ENCODE assay signal across 2 cellular contexts in genomic region chr10:69223028-69223342, GRCh38.
TF ChIP-seq lines count a peak whose summit lies in the region.

No MANE protein-coding gene starts in this region.

TF ChIP-seq in H1, 55 proteins besides CTCF, POLR2A, EP300 and RAD21:
- no peak for TF ChIP-seq HDAC6 (IDR thresholded peaks at IDR 0.05; ENCODE audit: low read depth, low read length)

TF ChIP-seq in SK-N-SH treated with all-trans-retinoic acid at 6 μM for 48 hours, 23 proteins besides CTCF, POLR2A, EP300 and RAD21:
- no peak for TF ChIP-seq ISL1 (CRISPR knock-in tag; IDR thresholded peaks at IDR 0.05)
- no peak for TF ChIP-seq ESRRG (CRISPR knock-in tag; IDR thresholded peaks at IDR 0.05)
- TF ChIP-seq ZNF565 (CRISPR knock-in tag; conservative IDR thresholded peaks at IDR 0.05; ENCODE audit: low read depth): no peak
- TF ChIP-seq ZNF8 (CRISPR knock-in tag; IDR thresholded peaks at IDR 0.05): no peak
- TF ChIP-seq, protein P1, sequence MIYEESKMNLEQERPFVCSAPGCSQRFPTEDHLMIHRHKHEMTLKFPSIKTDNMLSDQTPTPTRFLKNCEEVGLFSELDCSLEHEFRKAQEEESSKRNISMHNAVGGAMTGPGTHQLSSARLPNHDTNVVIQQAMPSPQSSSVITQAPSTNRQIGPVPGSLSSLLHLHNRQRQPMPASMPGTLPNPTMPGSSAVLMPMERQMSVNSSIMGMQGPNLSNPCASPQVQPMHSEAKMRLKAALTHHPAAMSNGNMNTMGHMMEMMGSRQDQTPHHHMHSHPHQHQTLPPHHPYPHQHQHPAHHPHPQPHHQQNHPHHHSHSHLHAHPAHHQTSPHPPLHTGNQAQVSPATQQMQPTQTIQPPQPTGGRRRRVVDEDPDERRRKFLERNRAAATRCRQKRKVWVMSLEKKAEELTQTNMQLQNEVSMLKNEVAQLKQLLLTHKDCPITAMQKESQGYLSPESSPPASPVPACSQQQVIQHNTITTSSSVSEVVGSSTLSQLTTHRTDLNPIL (CRISPR knock-in tag; IDR thresholded peaks at IDR 0.05; ENCODE audit: low read depth): no peak
- TF ChIP-seq ZC3H10 (CRISPR knock-in tag; IDR thresholded peaks at IDR 0.05): no peak
- no peak for TF ChIP-seq SNAI2 (CRISPR knock-in tag; IDR thresholded peaks at IDR 0.05)
- TF ChIP-seq PATZ1 (CRISPR knock-in tag; IDR thresholded peaks at IDR 0.05; ENCODE audit: borderline replicate concordance): no peak
- TF ChIP-seq OSR1 (CRISPR knock-in tag; IDR thresholded peaks at IDR 0.05): no peak
- TF ChIP-seq RARB (CRISPR knock-in tag; IDR thresholded peaks at IDR 0.05): no peak
- TF ChIP-seq POU6F1 (CRISPR knock-in tag; IDR thresholded peaks at IDR 0.05; ENCODE audit: borderline replicate concordance, low read depth): no peak
- TF ChIP-seq ZFP30 (CRISPR knock-in tag; IDR thresholded peaks at IDR 0.05): no peak
- no peak for TF ChIP-seq TCF4 (CRISPR knock-in tag; IDR thresholded peaks at IDR 0.05; ENCODE audit: borderline replicate concordance)
